27 cellular contexts compared by ENCODE assay signal in the genomic region with DNA sequence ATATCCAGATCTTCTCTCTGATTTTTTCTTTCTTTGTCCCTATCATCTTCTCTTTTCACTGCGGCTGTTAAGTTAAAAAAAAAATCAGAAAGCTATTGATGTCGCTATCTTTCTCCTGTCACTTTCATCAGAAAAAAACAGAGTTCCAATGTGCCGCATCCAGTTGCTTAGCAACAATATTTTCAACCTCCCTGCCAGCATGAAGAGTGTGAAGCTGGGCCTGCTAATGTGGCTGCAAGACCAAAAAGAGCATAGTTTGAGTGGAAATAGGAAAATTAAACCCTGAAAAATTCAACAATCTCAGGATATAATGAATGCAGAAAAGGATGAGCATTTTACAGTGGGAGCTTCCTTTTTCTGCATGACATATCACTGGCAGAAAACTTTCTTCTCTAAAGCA.
"Had no signal": no experiment of that assay in that cellular context is flagged by ENCODE, and none has a peak within 500 bp of the region (broad histone marks: within the 10 kb centered on the region; RNA-seq: fewer than 3 reads in every experiment).

No MANE protein-coding gene starts in this region.

- ATAC-seq: left lung; lower lobe of right lung; psoas muscle; stimulated activated memory B cell treated with anti-CD40 and anti-IgM and Interleukin-4, amounts not matched to agents 10 μg/mL and 1 μg/mL and 100 μg/mL, for 72 hours; stimulated activated naive CD8-positive, alpha-beta T cell treated with anti-CD3 and anti-CD28 coated beads, Interleukin-15, amount 100 ng/mL, for 72 hours had no signal

- DNase-seq: activated CD4-positive, alpha-beta T cell treated with anti-CD3 and anti-CD28 coated beads for 4 hours; activated CD4-positive, alpha-beta T cell treated with anti-CD3 and anti-CD28 coated beads, Interleukin-2, amount 50 U/mL, for 4 hours; activated effector memory CD4-positive, alpha-beta T cell treated with Interleukin-2 at 50 U/mL for 16 hours; activated naive CD4-positive, alpha-beta T cell treated with Interleukin-2 at 50 U/mL for 16 hours; dermis blood vessel endothelial cell; effector CD4-positive, alpha-beta T cell; esophagus squamous epithelium; foreskin melanocyte; left lung; lower lobe of right lung; mesenchymal stem cell; nucleus accumbens; psoas muscle; stimulated activated CD4-positive, alpha-beta T cell treated with anti-CD3 and anti-CD28 coated beads, Interleukin-1b, Interleukin-23, amount 100 ng/mL, for 48 hours; stimulated activated CD4-positive, alpha-beta T cell treated with anti-CD3 and anti-CD28 coated beads, Interleukin-4, amount 100 ng/mL, for 4 hours; stimulated activated CD8-positive, alpha-beta memory T cell treated with anti-CD3 and anti-CD28 coated beads, Interleukin-4, amount 100 ng/mL, for 48 hours; stimulated activated naive CD8-positive, alpha-beta T cell treated with anti-CD3 and anti-CD28 coated beads, Interleukin-15, amount 100 ng/mL, for 72 hours; substantia nigra; thyroid gland; upper lobe of left lung had no signal

- H3K36me3 ChIP-seq: esophagus squamous epithelium, left lung, lower lobe of right lung, right atrium auricular region, thyroid gland, upper lobe of left lung, vagina had no signal

- H3K4me1 ChIP-seq: esophagus squamous epithelium, left lung, lower lobe of right lung, parathyroid adenoma, psoas muscle, right atrium auricular region, thyroid gland, upper lobe of left lung, vagina had no signal

- H3K4me2 ChIP-seq: smooth muscle cell had no signal

- H3K4me3 ChIP-seq: esophagus squamous epithelium, left lung, lower lobe of right lung, psoas muscle, right atrium auricular region, smooth muscle cell, thyroid gland, upper lobe of left lung, vagina had no signal

- H3K27me3 ChIP-seq: esophagus squamous epithelium, left lung, right atrium auricular region, thyroid gland, upper lobe of left lung, vagina had no signal

- H3K79me2 ChIP-seq: parathyroid adenoma had no signal

- H3K27ac ChIP-seq: epithelial cell of prostate, esophagus squamous epithelium, left lung, lower lobe of right lung, parathyroid adenoma, psoas muscle, right atrium auricular region, thyroid gland, upper lobe of left lung, vagina, VCaP had no signal

- H3K9ac ChIP-seq: parathyroid adenoma had no signal
